ENCODE assay signal across 8 cellular contexts in genomic region chr18:61435064-61435652, GRCh38.
A peak's percentile ranks its signal among the peaks of the same experiment; 100 is the strongest.
DNase-seq lines count a peak whose midpoint lies in the region; ATAC-seq and TF ChIP-seq lines count a peak whose summit lies in the region.

No MANE protein-coding gene starts in this region.

- no peaks in the 10 kb centered on the region for H3K27me3 ChIP-seq in brain microvascular endothelial cell (replicated peaks)
- H3K27me3 ChIP-seq in osteoblast (ENCODE audit: insufficient read depth, low read length) = no peaks in the 10 kb centered on the region

- H3K36me3 ChIP-seq in brain microvascular endothelial cell (replicated peaks) = no peaks in the 10 kb centered on the region
- H3K36me3 ChIP-seq in osteoblast (ENCODE audit: insufficient read depth, low read length) = no peaks in the 10 kb centered on the region

- in situ Hi-C loops in brain microvascular endothelial cell (cut with HindIII; ENCODE audit: low pct_ligation_motif_present, low sequenced_read_pairs) = no loop called here

- no peaks in the 10 kb centered on the region for H3K4me1 ChIP-seq in osteoblast (ENCODE audit: insufficient read depth, low read length)

- no peaks in the 10 kb centered on the region for H4K20me1 ChIP-seq in osteoblast (ENCODE audit: insufficient read depth, low read length)

- no peak overlapping the region for H3K4me3 ChIP-seq in Jurkat, Clone E6-1 (ENCODE audit: low read length)
- H3K4me3 ChIP-seq in brain microvascular endothelial cell (ENCODE audit: low read depth, low read length) (no peak overlapping the region), osteoblast (ENCODE audit: insufficient read depth, low read length) (no peak overlapping the region)

- H2AFZ ChIP-seq in osteoblast (ENCODE audit: low read length) = no peak overlapping the region

- H3K79me2 ChIP-seq in osteoblast (ENCODE audit: insufficient read depth, low read length) = no peaks in the 10 kb centered on the region

- TF ChIP-seq CTCF in brain microvascular endothelial cell (IDR thresholded peaks at IDR 0.05; ENCODE audit: low read depth, low read length, missing control alignments) = peak; percentile 75
- TF ChIP-seq CTCF in osteoblast (IDR thresholded peaks at IDR 0.05; ENCODE audit: extremely low read depth, low read depth, low read length) = peak; percentile 67

- H3K4me2 ChIP-seq in osteoblast (ENCODE audit: insufficient read depth, low read length) = no peak overlapping the region

- DNase-seq in NCI-H510A (lab: John Stamatoyannopoulos, UW) = peak; percentile 1
- DNase-seq in NCI-H510A treated with DMSO at 0.1 percent for 48 hours (lab: John Stamatoyannopoulos, UW) = no peak
- peak; percentile 27 for DNase-seq in Jurkat, Clone E6-1 (ENCODE audit: low read depth, low spot score)
- peak; percentile 11 for DNase-seq in brain microvascular endothelial cell
- no peak for DNase-seq in osteoblast (ENCODE audit: insufficient read length, low spot score, missing footprints)
- DNase-seq in cerebellar nuclear complex (lab: John Stamatoyannopoulos, UW) = no peak
- DNase-seq in activated CD4-positive, alpha-beta T cell treated with anti-CD3 and anti-CD28 coated beads, Interleukin-2, amount 50 U/mL, for 4 hours = no peak

- ATAC-seq in GM21619 (IDR thresholded peaks at IDR 0.05; ENCODE audit: unreplicated experiment) = peak; percentile 97

- no peak overlapping the region for H3K27ac ChIP-seq in brain microvascular endothelial cell
- no peak overlapping the region for H3K27ac ChIP-seq in osteoblast (ENCODE audit: low read depth, low read length)

- no peaks in the 10 kb centered on the region for H3K9me3 ChIP-seq in osteoblast (ENCODE audit: low read depth, low read length)

Comparison
In these comparisons a context has a peak if more than half of its experiments do, and no peak if none do; other contexts are left out.
1. DNase-seq: peak in NCI-H510A (single experiment), Jurkat, Clone E6-1 (single experiment) and brain microvascular endothelial cell (single experiment); none in NCI-H510A treated with DMSO at 0.1 percent for 48 hours (single experiment), osteoblast (single experiment), cerebellar nuclear complex (0 of 2) and activated CD4-positive, alpha-beta T cell treated with anti-CD3 and anti-CD28 coated beads, Interleukin-2, amount 50 U/mL, for 4 hours (0 of 2).